ENCODE assay signal across 9 cellular contexts in genomic region chr11:61827573-61828378, GRCh38.
A peak's percentile ranks its signal among the peaks of the same experiment; 100 is the strongest.
DNase-seq lines count a peak whose midpoint lies in the region; ATAC-seq, FAIRE-seq and TF ChIP-seq lines count a peak whose summit lies in the region.
"Had no signal": no experiment of that assay in that cellular context is flagged by ENCODE, and none has a peak within 500 bp of the region (broad histone marks: within the 10 kb centered on the region; RNA-seq: fewer than 3 reads in every experiment).

Gene FADS2 (plus strand): TSS chr11:61828300. CDS start chr11:61828391, 91 bp downstream.

- H3K9me3 ChIP-seq in subcutaneous abdominal adipose tissue (ENCODE audit: control insufficient read depth in 5 of 5, low read length in 5 of 5), result no peaks in the 10 kb centered on the region

- peak; percentile 84 for DNase-seq in DMS153 treated with DMSO at 0.1 percent for 48 hours (lab: John Stamatoyannopoulos, UW; ENCODE audit: unreplicated experiment)
- peak; percentile 90 for DNase-seq in KBM-7
- peak; percentile 90 for DNase-seq in RCC 7860 (ENCODE audit: low spot score)
- DNase-seq in activated gamma-delta T cell (lab: John Stamatoyannopoulos, UW), result peak; percentile 87
- DNase-seq in foreskin fibroblast, result peak; percentile 98 to 99
- DNase-seq in nephron progenitor cell, result peak; percentile 94

- peaks cover 12 to 52% (median 40%) of the 10 kb centered on the region in 5 donors for H3K4me1 ChIP-seq in subcutaneous abdominal adipose tissue (ENCODE audit: control insufficient read depth in 5 of 5, insufficient read depth in 5 of 5, low read length in 5 of 5)

- peak within 1 kb of the TSS; percentile 55 for H3K27ac ChIP-seq in subcutaneous abdominal adipose tissue (ENCODE audit: low read depth, low read length)

- peak within 1 kb of the TSS; percentile 95 for H3K4me3 Mint-ChIP-seq in nephron progenitor cell

- peak; percentile 75 for ATAC-seq in GM21576 (IDR thresholded peaks at IDR 0.05; ENCODE audit: unreplicated experiment)

- H3K27me3 Mint-ChIP-seq in nephron progenitor cell (ENCODE audit: low read depth, poor library complexity), result no peaks in the 10 kb centered on the region

- peaks cover 0 to 4% (median 0%) of the 10 kb centered on the region in 5 donors for H3K27me3 ChIP-seq in subcutaneous abdominal adipose tissue (ENCODE audit: control insufficient read depth in 5 of 5, insufficient read depth in 4 of 5, low read length in 5 of 5)

- H3K9me3 Mint-ChIP-seq in nephron progenitor cell, result no peaks in the 10 kb centered on the region

- H3K9ac ChIP-seq in subcutaneous abdominal adipose tissue (ENCODE audit: low read length in 5 of 5), result peak within 1 kb of the TSS; percentile 36 to 81 (median 62)

- H3K4me3 ChIP-seq in foreskin fibroblast (ENCODE audit: low read depth in 1 of 2, low read length in 2 of 2) (peak within 1 kb of the TSS; percentile 71 to 98), subcutaneous abdominal adipose tissue (ENCODE audit: low read depth in 1 of 5, low read length in 5 of 5) (peak within 1 kb of the TSS; percentile 60 to 77 (median 68))

- no peaks in the 10 kb centered on the region for H3K36me3 ChIP-seq in subcutaneous abdominal adipose tissue (ENCODE audit: control insufficient read depth in 5 of 5, insufficient read depth in 5 of 5, low read length in 5 of 5)

- FAIRE-seq in RCC 7860 (lab: Jason Lieb, UNC), result peak; percentile 79
- FAIRE-seq: islet of Langerhans had no signal

- TF ChIP-seq CTCF in foreskin fibroblast (IDR thresholded peaks at IDR 0.05; ENCODE audit: low read depth, low read length), result no peak
- no peak for TF ChIP-seq CTCF in nephron progenitor cell (IDR thresholded peaks at IDR 0.05)

- peaks cover 54% of the 10 kb centered on the region for H3K4me1 Mint-ChIP-seq in nephron progenitor cell

- in situ Hi-C loops in KBM-7 (cut with MboI; ENCODE audit: low pct_unique_long_range_greater_than_20kb, low sequenced_read_pairs), result no loop called here

- peaks cover 36% of the 10 kb centered on the region for H3K36me3 Mint-ChIP-seq in nephron progenitor cell (ENCODE audit: low read depth)

- peak within 1 kb of the TSS; percentile 97 for H3K27ac Mint-ChIP-seq in nephron progenitor cell

Comparison
In these comparisons a context has a peak if more than half of its experiments do, and no peak if none do; other contexts are left out.
1. Peak in every context shown above with its lines: DNase-seq, ATAC-seq, H3K4me3 ChIP-seq and H3K27ac ChIP-seq.